In genomic region chr16:9078467-9079429, GRCh38 we compare ENCODE assay signal across 8 cellular contexts. TPM values are rescaled to one million over a fixed set of nuclear protein-coding genes. Genes with fewer than 3 reads are reported as not detected.
DNase-seq lines count a peak whose midpoint lies in the region; ATAC-seq and TF ChIP-seq lines count a peak whose summit lies in the region.
"Not testable (repeated sequence)": the region's sequence is repeated elsewhere in the genome, so short reads cannot be mapped to it uniquely, and the experiment has no call there.

No MANE protein-coding gene starts in this region.

- TF ChIP-seq POLR2A in esophagus muscularis mucosa (IDR thresholded peaks at IDR 0.05; ENCODE audit: low read depth) = not testable (repeated sequence)

- H3K4me1 ChIP-seq in DND-41 (ENCODE audit: insufficient read depth, low read length) = peaks cover 13% of the 10 kb centered on the region
- not testable (repeated sequence) for H3K4me1 ChIP-seq in GM23338 (ENCODE audit: insufficient read depth); esophagus muscularis mucosa; lung (ENCODE audit: control insufficient read depth in 2 of 2, insufficient read depth in 2 of 2, low read length in 2 of 2); subcutaneous abdominal adipose tissue (ENCODE audit: control insufficient read depth in 5 of 5, insufficient read depth in 5 of 5, low read length in 5 of 5)

- H3K36me3 Mint-ChIP-seq in GM23338 (ENCODE audit: low read depth) = peaks cover 17% of the 10 kb centered on the region; the same call in 2 of the 3 replicates
- H3K36me3 Mint-ChIP-seq in activated T-cell treated with anti-CD3 and anti-CD28 coated beads, Interleukin-2, amount 50 U/mL, for 4 hours (ENCODE audit: insufficient read depth) = not testable (repeated sequence)

- H3K27ac Mint-ChIP-seq in GM23338 = peak overlapping the region; percentile 78; the same call in 1 of the 2 replicates

- not testable (repeated sequence) for H3K79me2 ChIP-seq in DND-41 (ENCODE audit: insufficient read depth, low read length); GM23338 (replicated peaks; ENCODE audit: insufficient read depth)

- H3K4me1 Mint-ChIP-seq in GM23338 = not testable (repeated sequence)
- peaks cover 25% of the 10 kb centered on the region for H3K4me1 Mint-ChIP-seq in activated T-cell treated with anti-CD3 and anti-CD28 coated beads, Interleukin-2, amount 50 U/mL, for 4 hours (ENCODE audit: low read depth)

- DNase-seq in DND-41 (peak; percentile 81), GM23338 (ENCODE audit: low spot score) (peak; percentile 92), LHCN-M2 (ENCODE audit: low read depth) (peak; percentile 89), SHP77 (lab: John Stamatoyannopoulos, UW) (peak; percentile 9 to 59), lung (ENCODE audit: low spot score) (peak; percentile 36)
- DNase-seq in activated T-cell treated with anti-CD3 and anti-CD28 coated beads, Interleukin-2, amount 50 U/mL, for 4 hours = peak; percentile 16
- DNase-seq in esophagus muscularis mucosa (ENCODE audit: extremely low spot score) = not testable (repeated sequence)

- H3K36me3 ChIP-seq in DND-41 (ENCODE audit: insufficient read depth, low read length); GM23338 (ENCODE audit: insufficient read depth); esophagus muscularis mucosa; lung (ENCODE audit: control insufficient read depth in 2 of 2, insufficient read depth in 2 of 2, low read length in 2 of 2); subcutaneous abdominal adipose tissue (ENCODE audit: control insufficient read depth in 5 of 5, insufficient read depth in 5 of 5, low read length in 5 of 5): not testable (repeated sequence)

- H3K27me3 ChIP-seq in DND-41 (ENCODE audit: insufficient read depth, low read length, poor library complexity); GM23338 (ENCODE audit: insufficient read depth); esophagus muscularis mucosa; lung (ENCODE audit: control insufficient read depth, insufficient read depth); subcutaneous abdominal adipose tissue (ENCODE audit: control insufficient read depth in 5 of 5, insufficient read depth in 4 of 5, low read length in 5 of 5): not testable (repeated sequence)

- not testable (repeated sequence) for H3K4me3 Mint-ChIP-seq in GM23338; activated T-cell treated with anti-CD3 and anti-CD28 coated beads, Interleukin-2, amount 50 U/mL, for 4 hours

- H3F3A ChIP-seq in GM23338 (replicated peaks; ENCODE audit: low read depth) = not testable (repeated sequence)

- TF ChIP-seq EP300 in esophagus muscularis mucosa (IDR thresholded peaks at IDR 0.05) = peak; percentile 31

- 66% methylated on average over 8 of the region's 8 CpGs for WGBS in esophagus muscularis mucosa
- WGBS in lung, 2 donors = 52% methylated on average over 8 of the region's 8 CpGs

- peak overlapping the region; percentile 32; the same call in 1 of the 2 replicates for H2AFZ ChIP-seq in DND-41 (ENCODE audit: low read depth, low read length)
- not testable (repeated sequence) for H2AFZ ChIP-seq in GM23338

- not testable (repeated sequence) for H3K4me2 ChIP-seq in DND-41 (ENCODE audit: insufficient read depth, low read length); GM23338

- ATAC-seq in DND-41 (ENCODE audit: insufficient read depth, low read depth) (peak; percentile 94), GM23338 (peak; percentile 87), lung (ENCODE audit: insufficient read depth, low FRiP score) (peak; percentile 79)
- peak; percentile 93 to 95 for ATAC-seq in activated T-cell treated with anti-CD3 and anti-CD28 coated beads, Interleukin-2, amount 50 U/mL, for 4 hours

- H3K27ac ChIP-seq in DND-41 (ENCODE audit: low read length) (peak overlapping the region; percentile 53; the same call in 1 of the 2 replicates), esophagus muscularis mucosa (replicated peaks in 1 of 4) (peak overlapping the region in 2 of 4 donors; percentile 8 to 24), subcutaneous abdominal adipose tissue (ENCODE audit: low read depth, low read length) (peak overlapping the region; percentile 35)
- H3K27ac ChIP-seq in GM23338 (ENCODE audit: low read depth); lung (ENCODE audit: low read depth in 1 of 2, low read length in 1 of 2): not testable (repeated sequence)

- H4K20me1 ChIP-seq in DND-41 (ENCODE audit: insufficient read depth, low read length); GM23338 (replicated peaks; ENCODE audit: insufficient read depth): not testable (repeated sequence)

- not testable (repeated sequence) for H3K9ac ChIP-seq in DND-41 (ENCODE audit: low read depth, low read length); subcutaneous abdominal adipose tissue (ENCODE audit: low read length in 5 of 5)

- TF ChIP-seq CTCF in DND-41 (IDR thresholded peaks at IDR 0.05; ENCODE audit: borderline replicate concordance, extremely low read depth, low read length, poor library complexity, severe bottlenecking); GM23338 (conservative IDR thresholded peaks at IDR 0.05; ENCODE audit: low read depth in 2 of 2); esophagus muscularis mucosa (IDR thresholded peaks at IDR 0.05); lung (IDR thresholded peaks at IDR 0.05; ENCODE audit: control extremely low read depth, extremely low read depth): not testable (repeated sequence)

- H3K9me2 ChIP-seq in GM23338 (ENCODE audit: insufficient read depth) = not testable (repeated sequence)

- not testable (repeated sequence) for H3K4me3 ChIP-seq in DND-41 (ENCODE audit: low read depth in 1 of 2, low read length in 2 of 2); GM23338; esophagus muscularis mucosa; lung
- H3K4me3 ChIP-seq in subcutaneous abdominal adipose tissue (ENCODE audit: low read depth in 1 of 5, low read length in 5 of 5) = peak overlapping the region in 1 of 5 donors; percentile 1

- peaks cover 16% of the 10 kb centered on the region; the same call in 2 of the 3 replicates for H3K9me3 Mint-ChIP-seq in GM23338
- peaks cover 16% of the 10 kb centered on the region for H3K9me3 Mint-ChIP-seq in activated T-cell treated with anti-CD3 and anti-CD28 coated beads, Interleukin-2, amount 50 U/mL, for 4 hours

- intact Hi-C loops in esophagus muscularis mucosa (cut with DNase I) = not testable (repeated sequence)

- not testable (repeated sequence) for H3K27me3 Mint-ChIP-seq in GM23338 (ENCODE audit: insufficient read depth, low read depth, poor library complexity); activated T-cell treated with anti-CD3 and anti-CD28 coated beads, Interleukin-2, amount 50 U/mL, for 4 hours (ENCODE audit: low read depth)

- H3K9me3 ChIP-seq in DND-41 (ENCODE audit: insufficient read depth, low read length, severe bottlenecking) = peaks cover 10% of the 10 kb centered on the region
- H3K9me3 ChIP-seq in esophagus muscularis mucosa; lung (ENCODE audit: control insufficient read depth in 2 of 2, insufficient read depth in 1 of 2, low read length in 1 of 2); subcutaneous abdominal adipose tissue (ENCODE audit: control insufficient read depth in 5 of 5, low read length in 5 of 5): not testable (repeated sequence)

TF ChIP-seq in GM23338, 12 proteins besides CTCF, POLR2A, EP300 and RAD21:
- TF ChIP-seq ETS1 (IDR thresholded peaks at IDR 0.05) (peak; percentile 61; the same call in 1 of the 2 replicates), POLR2AphosphoS5 (IDR thresholded peaks at IDR 0.05; ENCODE audit: low read depth) (0 out of 2 replicates have a peak, but pooled peaks have one; percentile 25), ZNF114 (CRISPR knock-in tag; IDR thresholded peaks at IDR 0.05) (0 out of 2 replicates have a peak, but pooled peaks have one; percentile 77)

RNA-seq across cellular contexts. Expression of gene HAPSTR1, which starts 12.7 kb away (rescaled TPM):
- total RNA-seq in GM23338 (2014; rRNA removed; shearing (Covaris generic)) = 66.0 and 66.3 TPM in 2 replicates
- 8.1 and 9.5 TPM in 2 replicates for polyA plus RNA-seq in GM23338 (2016; fragmentation: Nextera tagmentation; extraction: Ambion mirVana)
- 49.7 and 52.5 TPM in 2 replicates for total RNA-seq in LHCN-M2 (2014; rRNA removed)
- polyA plus RNA-seq in LHCN-M2 (2012) = 20.4 TPM
- 10 to 100 TPM; 64.2 to 75.7 (median 70.0) TPM for total RNA-seq in activated T-cell treated with anti-CD3 and anti-CD28 coated beads, Interleukin-2, amount 50 U/mL, for 4 hours
- 10 to 100 TPM; 51.7 to 65.2 (median 57.1) TPM for total RNA-seq in esophagus muscularis mucosa
- total RNA-seq in lung = 10 to 100 TPM; 62.7 to 81.7 TPM
- polyA plus RNA-seq in lung = 10 to 100 TPM; 10.1 to 18.5 TPM
